ENCODE assay signal across 37 cellular contexts in genomic region chr10:25965584-25965983, GRCh38. TPM values are rescaled to one million over a fixed set of nuclear protein-coding genes. Genes with fewer than 3 reads are reported as not detected.
"Had no signal": no experiment of that assay in that cellular context is flagged by ENCODE, and none has a peak within 500 bp of the region (broad histone marks: within the 10 kb centered on the region; RNA-seq: fewer than 3 reads in every experiment).

No MANE protein-coding gene starts in this region.

- H3K4me1 ChIP-seq: adrenal gland, body of pancreas, breast epithelium had no signal

- H3K27me3 Mint-ChIP-seq: activated CD4-positive, alpha-beta memory T cell treated with anti-CD3 and anti-CD28 coated beads, Interleukin-2, amount 10 ng/mL, durations not matched to agents 7 days and 5 days had no signal

- FAIRE-seq: astrocyte, TTC549 had no signal

- H3K36me3 ChIP-seq: adrenal gland, brain microvascular endothelial cell had no signal

- H3K27me3 ChIP-seq: adrenal gland, body of pancreas, brain microvascular endothelial cell, breast epithelium had no signal

- H3K9me3 Mint-ChIP-seq: activated CD4-positive, alpha-beta memory T cell treated with anti-CD3 and anti-CD28 coated beads, Interleukin-2, amount 10 ng/mL, durations not matched to agents 7 days and 5 days; activated CD4-positive, alpha-beta T cell treated with anti-CD3 and anti-CD28 coated beads, Interleukin-2, amount 10 ng/mL, durations not matched to agents 7 days and 5 days; activated naive CD4-positive, alpha-beta T cell treated with anti-CD3 and anti-CD28 coated beads, Interleukin-2, amount 50 U/mL, for 72 hours; activated naive CD8-positive, alpha-beta T cell treated with anti-CD3 and anti-CD28 coated beads for 36 hours; activated T-cell treated with anti-CD3 and anti-CD28 coated beads, Interleukin-2, amount 50 U/mL, for 24 hours; activated T-helper 2 cell treated with anti-CD3 and anti-CD28 coated beads, Interferon-gamma antibody, Interleukin-2, Interleukin-4, amounts not matched to agents 10 μg/mL and 5 μg/mL and 100 μg/mL, durations not matched to agents 14 hours and 24 hours and 36 hours; T-helper 1 cell treated with Interleukin-12 subunit alpha and Interleukin-12 subunit beta and Interleukin-4 antibody, amounts not matched to agents 30 μg/mL and 1 μg/mL, for 36 hours; T-helper 2 cell treated with Interferon-gamma antibody and Interleukin-4, amounts not matched to agents 5 μg/mL and 100 μg/mL, for 36 hours had no signal

- H3K4me3 Mint-ChIP-seq: activated CD4-positive, alpha-beta memory T cell treated with anti-CD3 and anti-CD28 coated beads, Interleukin-2, amount 10 ng/mL, durations not matched to agents 7 days and 5 days; activated CD4-positive, alpha-beta T cell treated with anti-CD3 and anti-CD28 coated beads for 36 hours; activated CD4-positive, alpha-beta T cell treated with anti-CD3 and anti-CD28 coated beads, Interleukin-2, amount 10 ng/mL, durations not matched to agents 7 days and 5 days; activated CD8-positive, alpha-beta memory T cell treated with anti-CD3 and anti-CD28 coated beads, Interleukin-2, amount 10 ng/mL, durations not matched to agents 7 days and 5 days; activated CD8-positive, alpha-beta T cell treated with anti-CD3 and anti-CD28 coated beads, Interleukin-2, amount 10 ng/mL, durations not matched to agents 7 days and 5 days; activated naive CD8-positive, alpha-beta T cell treated with anti-CD3 and anti-CD28 coated beads for 36 hours; activated T-cell treated with anti-CD3 and anti-CD28 coated beads, Interleukin-2, amount 50 U/mL, for 24 hours; T-helper 1 cell treated with Interleukin-12 subunit alpha and Interleukin-12 subunit beta and Interleukin-4 antibody, amounts not matched to agents 30 μg/mL and 1 μg/mL, for 36 hours; T-helper 2 cell treated with Interferon-gamma antibody and Interleukin-4, amounts not matched to agents 5 μg/mL and 100 μg/mL, for 36 hours had no signal

- H3K4me3 ChIP-seq: adrenal gland, body of pancreas, breast epithelium had no signal

- H3K36me3 Mint-ChIP-seq: activated CD8-positive, alpha-beta memory T cell treated with anti-CD3 and anti-CD28 coated beads, Interleukin-2, amount 10 ng/mL, durations not matched to agents 7 days and 5 days; activated naive CD4-positive, alpha-beta T cell treated with anti-CD3 and anti-CD28 coated beads, Interleukin-2, amount 50 U/mL, for 72 hours; activated naive CD8-positive, alpha-beta T cell treated with anti-CD3 and anti-CD28 coated beads for 36 hours had no signal

- H3K9me3 ChIP-seq: adrenal gland, body of pancreas, breast epithelium had no signal

- DNase-seq: activated CD4-positive, alpha-beta memory T cell treated with anti-CD3 and anti-CD28 coated beads, Interleukin-2, amount 10 ng/mL, durations not matched to agents 7 days and 5 days; activated CD4-positive, alpha-beta T cell treated with anti-CD3 and anti-CD28 coated beads for 1 hour; activated CD4-positive, alpha-beta T cell treated with anti-CD3 and anti-CD28 coated beads for 36 hours; activated CD4-positive, alpha-beta T cell treated with anti-CD3 and anti-CD28 coated beads for 48 hours; activated CD4-positive, alpha-beta T cell treated with anti-CD3 and anti-CD28 coated beads, Interleukin-2, amount 10 ng/mL, durations not matched to agents 7 days and 5 days; activated CD4-positive, alpha-beta T cell treated with anti-CD3 and anti-CD28 coated beads, Interleukin-2, amount 50 U/mL, for 48 hours; activated CD4-positive, CD25-positive, alpha-beta regulatory T cell; activated CD8-positive, alpha-beta memory T cell treated with anti-CD3 and anti-CD28 coated beads for 24 hours; activated CD8-positive, alpha-beta memory T cell treated with anti-CD3 and anti-CD28 coated beads, Interleukin-2, amount 10 ng/mL, durations not matched to agents 7 days and 5 days; activated CD8-positive, alpha-beta memory T cell treated with anti-CD3 and anti-CD28 coated beads, Interleukin-2, amount 50 U/mL, for 48 hours; activated CD8-positive, alpha-beta T cell treated with anti-CD3 and anti-CD28 coated beads, Interleukin-2, amount 10 ng/mL, durations not matched to agents 7 days and 5 days; activated effector memory CD4-positive, alpha-beta T cell treated with Interleukin-2 at 50 U/mL for 16 hours; activated gamma-delta T cell; activated naive CD4-positive, alpha-beta T cell treated with anti-CD3 and anti-CD28 coated beads, Interleukin-2, amount 50 U/mL, for 16 hours; activated naive CD4-positive, alpha-beta T cell treated with Interleukin-2 at 50 U/mL for 16 hours; activated naive CD8-positive, alpha-beta T cell treated with anti-CD3 and anti-CD28 coated beads for 36 hours; activated T-cell treated with anti-CD3 and anti-CD28 coated beads, Interleukin-2, amount 50 U/mL, for 24 hours; activated T-cell treated with anti-CD3 and anti-CD28 coated beads, Interleukin-2, amount 50 U/mL, for 48 hours; adrenal gland; amniotic stem cell; aorta; body of pancreas; brain microvascular endothelial cell; central memory CD4-positive, alpha-beta T cell; T-helper 1 cell; T-helper 2 cell; T-helper 9 cell had no signal

- H3K27ac Mint-ChIP-seq: activated CD4-positive, alpha-beta memory T cell treated with anti-CD3 and anti-CD28 coated beads, Interleukin-2, amount 10 ng/mL, durations not matched to agents 7 days and 5 days; activated CD4-positive, alpha-beta T cell treated with anti-CD3 and anti-CD28 coated beads for 36 hours; activated CD4-positive, alpha-beta T cell treated with anti-CD3 and anti-CD28 coated beads, Interleukin-2, amount 10 ng/mL, durations not matched to agents 7 days and 5 days; activated CD8-positive, alpha-beta memory T cell treated with anti-CD3 and anti-CD28 coated beads, Interleukin-2, amount 10 ng/mL, durations not matched to agents 7 days and 5 days; activated CD8-positive, alpha-beta T cell treated with anti-CD3 and anti-CD28 coated beads, Interleukin-2, amount 10 ng/mL, durations not matched to agents 7 days and 5 days; activated naive CD4-positive, alpha-beta T cell treated with anti-CD3 and anti-CD28 coated beads, Interleukin-2, amount 50 U/mL, for 72 hours; activated naive CD8-positive, alpha-beta T cell treated with anti-CD3 and anti-CD28 coated beads for 36 hours; activated T-cell treated with anti-CD3 and anti-CD28 coated beads, Interleukin-2, amount 50 U/mL, for 24 hours; activated T-helper 2 cell treated with anti-CD3 and anti-CD28 coated beads, Interferon-gamma antibody, Interleukin-2, Interleukin-4, amounts not matched to agents 10 μg/mL and 5 μg/mL and 100 μg/mL, durations not matched to agents 14 hours and 24 hours and 36 hours; T-helper 1 cell treated with Interleukin-12 subunit alpha and Interleukin-12 subunit beta and Interleukin-4 antibody, amounts not matched to agents 30 μg/mL and 1 μg/mL, for 36 hours; T-helper 2 cell treated with Interferon-gamma antibody and Interleukin-4, amounts not matched to agents 5 μg/mL and 100 μg/mL, for 36 hours had no signal

- ATAC-seq: activated CD4-positive, alpha-beta T cell treated with anti-CD3 and anti-CD28 coated beads for 36 hours; activated CD4-positive, CD25-positive, alpha-beta regulatory T cell treated with anti-CD3 and anti-CD28 coated beads, Interleukin-2, amount 50 U/mL, for 24 hours; activated CD8-positive, alpha-beta memory T cell treated with anti-CD3 and anti-CD28 coated beads, Interleukin-2, amount 10 ng/mL, durations not matched to agents 7 days and 5 days; activated CD8-positive, alpha-beta T cell treated with anti-CD3 and anti-CD28 coated beads, Interleukin-2, amount 10 ng/mL, durations not matched to agents 7 days and 5 days; activated naive CD4-positive, alpha-beta T cell treated with anti-CD3 and anti-CD28 coated beads, Interleukin-2, amount 50 U/mL, for 72 hours; body of pancreas had no signal

- H3K27ac ChIP-seq: adrenal gland, body of pancreas, brain microvascular endothelial cell, breast epithelium, VCaP had no signal

- H3K4me1 Mint-ChIP-seq: activated CD4-positive, alpha-beta memory T cell treated with anti-CD3 and anti-CD28 coated beads, Interleukin-2, amount 10 ng/mL, durations not matched to agents 7 days and 5 days; activated CD4-positive, alpha-beta T cell treated with anti-CD3 and anti-CD28 coated beads for 36 hours; activated CD4-positive, alpha-beta T cell treated with anti-CD3 and anti-CD28 coated beads, Interleukin-2, amount 10 ng/mL, durations not matched to agents 7 days and 5 days; activated CD8-positive, alpha-beta memory T cell treated with anti-CD3 and anti-CD28 coated beads, Interleukin-2, amount 10 ng/mL, durations not matched to agents 7 days and 5 days; activated naive CD8-positive, alpha-beta T cell treated with anti-CD3 and anti-CD28 coated beads for 36 hours had no signal

RNA-seq across cellular contexts. Expression of gene MYO3A, which starts 31.6 kb away (rescaled TPM):
- total RNA-seq: activated CD4-positive, alpha-beta memory T cell treated with anti-CD3 and anti-CD28 coated beads, Interleukin-2, amount 10 ng/mL, durations not matched to agents 7 days and 5 days; activated CD4-positive, alpha-beta T cell treated with anti-CD3 and anti-CD28 coated beads for 36 hours; activated CD4-positive, alpha-beta T cell treated with anti-CD3 and anti-CD28 coated beads, Interleukin-2, amount 10 ng/mL, durations not matched to agents 7 days and 5 days; activated CD8-positive, alpha-beta T cell treated with anti-CD3 and anti-CD28 coated beads, Interleukin-2, amount 10 ng/mL, durations not matched to agents 7 days and 5 days; activated naive CD4-positive, alpha-beta T cell treated with anti-CD3 and anti-CD28 coated beads, Interleukin-2, amount 50 U/mL, for 72 hours; activated T-helper 2 cell treated with anti-CD3 and anti-CD28 coated beads, Interferon-gamma antibody, Interleukin-2, Interleukin-4, amounts not matched to agents 10 μg/mL and 5 μg/mL and 100 μg/mL, durations not matched to agents 14 hours and 24 hours and 36 hours; cardiac septum had no signal
